ENCODE assay signal across 11 cellular contexts in genomic region chr6:163248051-163248450, GRCh38.
"Had no signal": no experiment of that assay in that cellular context is flagged by ENCODE, and none has a peak within 500 bp of the region (broad histone marks: within the 10 kb centered on the region; RNA-seq: fewer than 3 reads in every experiment).

No MANE protein-coding gene starts in this region.

- ATAC-seq: activated CD8-positive, alpha-beta T cell treated with anti-CD3 and anti-CD28 coated beads, Interleukin-2, amount 10 ng/mL, durations not matched to agents 7 days and 5 days; left cardiac atrium; mucosa of descending colon; natural killer cell treated with Interleukin-12 subunit alpha and Interleukin-12 subunit beta and Interleukin-15 and Interleukin-18, amount 100 ng/mL, for 72 hours had no signal

- DNase-seq: activated CD4-positive, alpha-beta T cell treated with anti-CD3 and anti-CD28 coated beads for 48 hours; activated CD8-positive, alpha-beta memory T cell treated with anti-CD3 and anti-CD28 coated beads, Interleukin-2, amount 50 U/mL, for 48 hours; activated CD8-positive, alpha-beta T cell treated with anti-CD3 and anti-CD28 coated beads, Interleukin-2, amount 10 ng/mL, durations not matched to agents 7 days and 5 days; effector CD8-positive, alpha-beta T cell; left cardiac atrium; mucosa of descending colon; transverse colon had no signal

- H3K27ac ChIP-seq: coronary artery, skin epidermis, transverse colon had no signal

- FAIRE-seq: astrocyte had no signal
